Comparison of ENCODE assay signal across 20 cellular contexts in genomic region chr7:134440067-134440466, GRCh38.
"Had no signal": no experiment of that assay in that cellular context is flagged by ENCODE, and none has a peak within 500 bp of the region (broad histone marks: within the 10 kb centered on the region; RNA-seq: fewer than 3 reads in every experiment).

No MANE protein-coding gene starts in this region.

- H3K4me1 Mint-ChIP-seq: neural progenitor cell; stimulated activated memory B cell treated with anti-CD40 and anti-IgM and Interleukin-4, amounts not matched to agents 10 μg/mL and 1 μg/mL and 100 μg/mL, for 72 hours had no signal

- ATAC-seq: foreskin keratinocyte; left lung; natural killer cell treated with Interleukin-12 subunit alpha and Interleukin-12 subunit beta and Interleukin-15 and Interleukin-18, amount 100 ng/mL, for 72 hours; sciatic nerve; stimulated activated memory B cell treated with anti-CD40 and anti-IgM and Interleukin-4, amounts not matched to agents 10 μg/mL and 1 μg/mL and 100 μg/mL, for 72 hours had no signal

- H3K27me3 Mint-ChIP-seq: natural killer cell treated with Interleukin-12 subunit alpha and Interleukin-12 subunit beta and Interleukin-15 and Interleukin-18, amount 100 ng/mL, for 72 hours; stimulated activated memory B cell treated with anti-CD40 and anti-IgM and Interleukin-4, amounts not matched to agents 10 μg/mL and 1 μg/mL and 100 μg/mL, for 72 hours; stimulated activated naive CD8-positive, alpha-beta T cell treated with anti-CD3 and anti-CD28 coated beads, Interleukin-15, Interleukin-2, amounts not matched to agents 100 ng/mL and 50 ng/mL, for 24 hours had no signal

- DNase-seq: colonic mucosa; dermis blood vessel endothelial cell; erythroblast; foreskin keratinocyte; islet precursor cell; left lung; mesenchymal stem cell; midbrain; nucleus accumbens; spleen; stimulated activated CD4-positive, alpha-beta T cell treated with anti-CD3 and anti-CD28 coated beads, Interleukin-15, amount 100 ng/mL, for 24 hours; stimulated activated CD4-positive, alpha-beta T cell treated with anti-CD3 and anti-CD28 coated beads, Interleukin-1b, Interleukin-23, amount 100 ng/mL, for 48 hours; stimulated activated CD4-positive, alpha-beta T cell treated with anti-CD3 and anti-CD28 coated beads, Interleukin-4, amount 100 ng/mL, for 24 hours; tibial artery; upper lobe of left lung had no signal

- H3K9me3 Mint-ChIP-seq: natural killer cell treated with Interleukin-12 subunit alpha and Interleukin-12 subunit beta and Interleukin-15 and Interleukin-18, amount 100 ng/mL, for 72 hours; stimulated activated naive CD8-positive, alpha-beta T cell treated with anti-CD3 and anti-CD28 coated beads, Interleukin-15, Interleukin-2, amounts not matched to agents 100 ng/mL and 50 ng/mL, for 24 hours had no signal

- H3K27ac Mint-ChIP-seq: natural killer cell treated with Interleukin-12 subunit alpha and Interleukin-12 subunit beta and Interleukin-15 and Interleukin-18, amount 100 ng/mL, for 72 hours; neural progenitor cell; stimulated activated memory B cell treated with anti-CD40 and anti-IgM and Interleukin-4, amounts not matched to agents 10 μg/mL and 1 μg/mL and 100 μg/mL, for 72 hours; stimulated activated naive CD8-positive, alpha-beta T cell treated with anti-CD3 and anti-CD28 coated beads, Interleukin-15, Interleukin-2, amounts not matched to agents 100 ng/mL and 50 ng/mL, for 24 hours had no signal

- H3K4me3 Mint-ChIP-seq: natural killer cell treated with Interleukin-12 subunit alpha and Interleukin-12 subunit beta and Interleukin-15 and Interleukin-18, amount 100 ng/mL, for 72 hours; neural progenitor cell; stimulated activated memory B cell treated with anti-CD40 and anti-IgM and Interleukin-4, amounts not matched to agents 10 μg/mL and 1 μg/mL and 100 μg/mL, for 72 hours; stimulated activated naive CD8-positive, alpha-beta T cell treated with anti-CD3 and anti-CD28 coated beads, Interleukin-15, Interleukin-2, amounts not matched to agents 100 ng/mL and 50 ng/mL, for 24 hours had no signal
